8 cellular contexts compared by ENCODE assay signal in genomic region chr10:132434405-132435005, GRCh38. TPM values are rescaled to one million over a fixed set of nuclear protein-coding genes. Genes with fewer than 3 reads are reported as not detected.
DNase-seq lines count a peak whose midpoint lies in the region; ATAC-seq and TF ChIP-seq lines count a peak whose summit lies in the region.

No MANE protein-coding gene starts in this region.

- TF ChIP-seq CTCF in CD4-positive, alpha-beta T cell (IDR thresholded peaks at IDR 0.05) = no peak
- no peak for TF ChIP-seq CTCF in activated CD8-positive, alpha-beta T cell treated with anti-CD3 and anti-CD28 coated beads for 36 hours (IDR thresholded peaks at IDR 0.05)
- TF ChIP-seq CTCF in lower lobe of right lung (IDR thresholded peaks at IDR 0.05) (no peak), thyroid gland (IDR thresholded peaks at IDR 0.05) (no peak)

- TF ChIP-seq POLR2A in thyroid gland (IDR thresholded peaks at IDR 0.05) = no peak

- H3K4me1 ChIP-seq in lower lobe of right lung = peaks cover 20% of the 10 kb centered on the region
- H3K4me1 ChIP-seq in thyroid gland = peaks cover 4 to 8% of the 10 kb centered on the region in 2 donors

- peak overlapping the region; percentile 35 for H3K4me3 Mint-ChIP-seq in CD4-positive, alpha-beta T cell
- peak overlapping the region in 3 of 4 donors; percentile 55 to 93 (median 80) for H3K4me3 Mint-ChIP-seq in IgD-negative memory B cell
- H3K4me3 Mint-ChIP-seq in activated CD8-positive, alpha-beta T cell treated with anti-CD3 and anti-CD28 coated beads for 36 hours = peak overlapping the region; percentile 45

- H3K27ac ChIP-seq in CD4-positive, alpha-beta T cell (ENCODE audit: low read depth, low read length) = no peak overlapping the region
- no peak overlapping the region for H3K27ac ChIP-seq in lower lobe of right lung
- no peak overlapping the region for H3K27ac ChIP-seq in thyroid gland

- no peak overlapping the region for H3K27ac Mint-ChIP-seq in CD4-positive, alpha-beta T cell
- H3K27ac Mint-ChIP-seq in IgD-negative memory B cell = no peak overlapping the region
- peak overlapping the region; percentile 64 for H3K27ac Mint-ChIP-seq in activated CD8-positive, alpha-beta T cell treated with anti-CD3 and anti-CD28 coated beads for 36 hours

- H3K9me3 Mint-ChIP-seq in CD4-positive, alpha-beta T cell = no peaks in the 10 kb centered on the region
- H3K9me3 Mint-ChIP-seq in IgD-negative memory B cell = no peaks in the 10 kb centered on the region
- no peaks in the 10 kb centered on the region for H3K9me3 Mint-ChIP-seq in activated CD8-positive, alpha-beta T cell treated with anti-CD3 and anti-CD28 coated beads for 36 hours

- H3K4me1 Mint-ChIP-seq in CD4-positive, alpha-beta T cell (ENCODE audit: low read depth) = peaks cover 11% of the 10 kb centered on the region
- peaks cover 0 to 10% (median 8%) of the 10 kb centered on the region in 3 donors for H3K4me1 Mint-ChIP-seq in IgD-negative memory B cell
- H3K4me1 Mint-ChIP-seq in activated CD8-positive, alpha-beta T cell treated with anti-CD3 and anti-CD28 coated beads for 36 hours (ENCODE audit: low read depth) = peaks cover 4% of the 10 kb centered on the region

- H3K4me3 ChIP-seq in lower lobe of right lung = peak overlapping the region; percentile 1
- H3K4me3 ChIP-seq in thyroid gland (replicated peaks in 1 of 3) = no peak overlapping the region

- POLR2A ChIA-PET in CD4-positive, alpha-beta T cell (lab: Charles Lee) = interaction anchor here (1.1 to 1.3 kb wide), 2 partner anchors 12 kb away, joined by 3 to 6 read pairs; no protein-coding TSS in a partner anchor
- POLR2A ChIA-PET in activated CD8-positive, alpha-beta T cell treated with anti-CD3 and anti-CD28 coated beads for 36 hours (lab: Charles Lee) = no interaction called here

- CTCF ChIA-PET in CD4-positive, alpha-beta T cell (lab: Charles Lee) = no interaction called here
- CTCF ChIA-PET in activated CD8-positive, alpha-beta T cell treated with anti-CD3 and anti-CD28 coated beads for 36 hours (lab: Charles Lee) = interaction anchor here (1.4 kb wide), 1 partner anchor 9 kb away, joined by 6 read pairs; no protein-coding TSS in a partner anchor

- WGBS in thyroid gland, 2 donors = 70 to 78% methylated on average over 12 of the region's 12 CpGs

- H3K36me3 ChIP-seq in lower lobe of right lung (no peaks in the 10 kb centered on the region), thyroid gland (no peaks in the 10 kb centered on the region)

- no peaks in the 10 kb centered on the region for H3K9me3 ChIP-seq in CD4-positive, alpha-beta T cell (ENCODE audit: control insufficient read depth, low read length)
- H3K9me3 ChIP-seq in lower lobe of right lung = no peaks in the 10 kb centered on the region
- H3K9me3 ChIP-seq in thyroid gland = no peaks in the 10 kb centered on the region

- H3K27me3 ChIP-seq in CD4-positive, alpha-beta T cell (ENCODE audit: control insufficient read depth, insufficient read depth, low read length) = no peaks in the 10 kb centered on the region
- H3K27me3 ChIP-seq in lower lobe of right lung (ENCODE audit: low read depth) (no peaks in the 10 kb centered on the region), thyroid gland (no peaks in the 10 kb centered on the region)

- peak; percentile 58 for ATAC-seq in CD4-positive, alpha-beta T cell (ENCODE audit: poor library complexity)
- peak; percentile 77 for ATAC-seq in activated CD8-positive, alpha-beta T cell treated with anti-CD3 and anti-CD28 coated beads for 36 hours
- peak in 1 of 2 donors; percentile 51 for ATAC-seq in lower lobe of right lung
- no peak for ATAC-seq in GM18870 (IDR thresholded peaks at IDR 0.05; ENCODE audit: unreplicated experiment)

- no peaks in the 10 kb centered on the region for H3K27me3 Mint-ChIP-seq in CD4-positive, alpha-beta T cell
- no peaks in the 10 kb centered on the region for H3K27me3 Mint-ChIP-seq in IgD-negative memory B cell
- H3K27me3 Mint-ChIP-seq in activated CD8-positive, alpha-beta T cell treated with anti-CD3 and anti-CD28 coated beads for 36 hours = no peaks in the 10 kb centered on the region

- H3K36me3 Mint-ChIP-seq in CD4-positive, alpha-beta T cell (ENCODE audit: low read depth) = no peaks in the 10 kb centered on the region
- no peaks in the 10 kb centered on the region for H3K36me3 Mint-ChIP-seq in IgD-negative memory B cell
- no peaks in the 10 kb centered on the region for H3K36me3 Mint-ChIP-seq in activated CD8-positive, alpha-beta T cell treated with anti-CD3 and anti-CD28 coated beads for 36 hours (ENCODE audit: low read depth)

- DNase-seq in CD4-positive, alpha-beta T cell = peak in 7 of 10 experiments; percentile 30 to 65 (median 53)
- peak; percentile 81 for DNase-seq in activated CD8-positive, alpha-beta T cell treated with anti-CD3 and anti-CD28 coated beads for 36 hours
- DNase-seq in lower lobe of right lung (peak; percentile 87), NCI-H1694 (lab: John Stamatoyannopoulos, UW) (no peak), NCI-H2107 treated with DMSO at 0.1 percent for 48 hours (lab: John Stamatoyannopoulos, UW; ENCODE audit: unreplicated experiment) (no peak), thyroid gland (no peak)

- intact Hi-C loops in CD4-positive, alpha-beta T cell (cut with DNase I, micrococcal nuclease) = no loop called here
- intact Hi-C loops in activated CD8-positive, alpha-beta T cell treated with anti-CD3 and anti-CD28 coated beads for 36 hours (cut with micrococcal nuclease) = no loop called here
- intact Hi-C loops in lower lobe of right lung (cut with DNase I) = no loop called here
- intact Hi-C loops in thyroid gland (cut with DNase I) = no loop called here

RNA-seq across cellular contexts. Expression of gene PWWP2B, which starts 37.5 kb away (rescaled TPM):
- 10 to 100 TPM; 19.2 to 19.6 TPM for total RNA-seq in CD4-positive, alpha-beta T cell
- 9.0 TPM for polyA plus RNA-seq in IgD-negative memory B cell
- total RNA-seq in activated CD8-positive, alpha-beta T cell treated with anti-CD3 and anti-CD28 coated beads for 36 hours = 1 to 10 TPM; 6.0 to 6.6 TPM
- total RNA-seq in lower lobe of right lung (25.2 TPM), thyroid gland (10 to 100 TPM; 14.5 to 35.4 (median 27.3) TPM)

Comparison
In these comparisons a context has a peak if more than half of its experiments do, and no peak if none do; other contexts are left out.
1. DNase-seq: peak in CD4-positive, alpha-beta T cell (7 of 10), activated CD8-positive, alpha-beta T cell treated with anti-CD3 and anti-CD28 coated beads for 36 hours (single experiment) and lower lobe of right lung (single experiment); none in NCI-H1694 (single experiment), NCI-H2107 treated with DMSO at 0.1 percent for 48 hours (single experiment) and thyroid gland (0 of 2).
2. Peak in every context shown above with its lines, with median percentiles within 50 percentile points of each other: H3K4me3 Mint-ChIP-seq.